Comparison of ENCODE assay signal across 9 cellular contexts in the genomic region with DNA sequence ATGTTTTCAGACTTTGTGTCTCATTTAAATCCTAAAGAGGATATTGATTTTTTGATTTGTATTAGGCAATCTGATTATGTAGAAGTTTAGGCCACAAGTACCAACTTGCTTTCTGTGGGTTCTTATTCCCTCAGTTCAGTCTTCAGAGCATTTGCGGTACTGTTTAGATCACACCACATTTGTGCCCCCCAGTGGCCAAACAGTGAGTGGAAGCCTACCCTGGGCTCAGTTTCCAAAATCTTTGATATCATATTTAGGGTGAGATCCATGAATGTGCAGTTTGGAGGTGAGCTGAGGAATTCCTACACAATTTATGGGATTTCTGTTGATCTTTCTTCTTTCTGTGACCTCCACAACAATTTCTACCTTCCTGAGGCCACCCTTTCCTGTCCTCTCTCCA.
A peak's percentile ranks its signal among the peaks of the same experiment; 100 is the strongest.
DNase-seq lines count a peak whose midpoint lies in the region; ATAC-seq and TF ChIP-seq lines count a peak whose summit lies in the region.
"Had no signal": no experiment of that assay in that cellular context is flagged by ENCODE, and none has a peak within 500 bp of the region (broad histone marks: within the 10 kb centered on the region; RNA-seq: fewer than 3 reads in every experiment).

No MANE protein-coding gene starts in this region.

- peak; percentile 13 for TF ChIP-seq CTCF in choroid plexus epithelial cell (conservative IDR thresholded peaks at IDR 0.05; ENCODE audit: low read depth, low read length)

- ATAC-seq in GM18502 (IDR thresholded peaks at IDR 0.05; ENCODE audit: poor library complexity, unreplicated experiment) = peak; percentile 70
- no peak for ATAC-seq in HG02610 (IDR thresholded peaks at IDR 0.05; ENCODE audit: unreplicated experiment)
- ATAC-seq in activated naive CD4-positive, alpha-beta T cell treated with anti-CD3 and anti-CD28 coated beads, Interleukin-2, amount 50 U/mL, for 72 hours = no peak
- ATAC-seq in GM18505 (IDR thresholded peaks at IDR 0.05; ENCODE audit: unreplicated experiment) = no peak

- no peak for TF ChIP-seq POLR2A in GM18505 (IDR thresholded peaks at IDR 0.05; ENCODE audit: borderline replicate concordance, extremely low read depth, insufficient read depth, insufficient read length)

- DNase-seq in Ammon's horn (ENCODE audit: low spot score) (peak; percentile 3), HT-29 (ENCODE audit: low spot score) (peak; percentile 5), choroid plexus epithelial cell (ENCODE audit: low read depth) (no peak), activated gamma-delta T cell (lab: John Stamatoyannopoulos, UW) (no peak)
- DNase-seq in activated naive CD4-positive, alpha-beta T cell treated with anti-CD3 and anti-CD28 coated beads, Interleukin-2, amount 50 U/mL, for 72 hours (ENCODE audit: low spot score in 2 of 2) = no peak

- H3K36me3 Mint-ChIP-seq in activated naive CD4-positive, alpha-beta T cell treated with anti-CD3 and anti-CD28 coated beads, Interleukin-2, amount 50 U/mL, for 72 hours = no peaks in the 10 kb centered on the region
- H3K36me3 Mint-ChIP-seq: IgD-negative memory B cell had no signal

- H3K27ac Mint-ChIP-seq in activated naive CD4-positive, alpha-beta T cell treated with anti-CD3 and anti-CD28 coated beads, Interleukin-2, amount 50 U/mL, for 72 hours = no peak overlapping the region
- H3K27ac Mint-ChIP-seq: IgD-negative memory B cell had no signal

- H3K9me3 Mint-ChIP-seq in activated naive CD4-positive, alpha-beta T cell treated with anti-CD3 and anti-CD28 coated beads, Interleukin-2, amount 50 U/mL, for 72 hours = no peaks in the 10 kb centered on the region

- H3K4me3 ChIP-seq in choroid plexus epithelial cell (ENCODE audit: low read depth, low read length) = no peak overlapping the region

Comparison
In these comparisons a context has a peak if more than half of its experiments do, and no peak if none do; other contexts are left out.
1. DNase-seq: peak in Ammon's horn (single experiment) and HT-29 (single experiment); none in choroid plexus epithelial cell (single experiment), activated gamma-delta T cell (single experiment) and activated naive CD4-positive, alpha-beta T cell treated with anti-CD3 and anti-CD28 coated beads, Interleukin-2, amount 50 U/mL, for 72 hours (0 of 2).